Comparison of ENCODE assay signal across 5 cellular contexts in the genomic region with DNA sequence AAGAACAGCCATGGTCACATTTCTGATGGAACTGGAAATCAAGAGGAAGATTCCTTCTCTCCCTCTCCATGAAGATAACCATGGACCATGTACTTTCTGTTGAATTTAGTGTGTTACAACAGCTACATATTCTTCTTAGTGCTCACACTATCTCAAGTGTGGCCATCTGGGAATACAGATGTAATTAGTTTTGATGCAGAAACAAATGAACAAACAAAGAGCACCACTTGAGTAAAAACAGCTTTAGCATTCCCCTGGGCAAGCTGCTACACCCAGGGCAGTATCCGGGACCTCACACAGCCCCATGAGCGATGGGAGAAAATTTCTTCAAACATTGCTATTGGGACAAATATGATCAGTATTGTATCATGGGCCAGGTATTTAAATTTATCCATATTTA.
"Had no signal": no experiment of that assay in that cellular context is flagged by ENCODE, and none has a peak within 500 bp of the region (broad histone marks: within the 10 kb centered on the region; RNA-seq: fewer than 3 reads in every experiment).

No MANE protein-coding gene starts in this region.

- ATAC-seq: GM23338, K562 had no signal

- H3K27ac Mint-ChIP-seq: GM23338, H9 had no signal

- H3K4me2 ChIP-seq: GM23338 had no signal

- H3K9me3 Mint-ChIP-seq: H9 had no signal

- DNase-seq: H9, HCEC 1CT, IMR-90 had no signal

- H3K4me3 ChIP-seq: GM23338, K562 had no signal

- H3K4me3 Mint-ChIP-seq: GM23338, H9 had no signal

- H2AFZ ChIP-seq: GM23338 had no signal
